In the genomic region with DNA sequence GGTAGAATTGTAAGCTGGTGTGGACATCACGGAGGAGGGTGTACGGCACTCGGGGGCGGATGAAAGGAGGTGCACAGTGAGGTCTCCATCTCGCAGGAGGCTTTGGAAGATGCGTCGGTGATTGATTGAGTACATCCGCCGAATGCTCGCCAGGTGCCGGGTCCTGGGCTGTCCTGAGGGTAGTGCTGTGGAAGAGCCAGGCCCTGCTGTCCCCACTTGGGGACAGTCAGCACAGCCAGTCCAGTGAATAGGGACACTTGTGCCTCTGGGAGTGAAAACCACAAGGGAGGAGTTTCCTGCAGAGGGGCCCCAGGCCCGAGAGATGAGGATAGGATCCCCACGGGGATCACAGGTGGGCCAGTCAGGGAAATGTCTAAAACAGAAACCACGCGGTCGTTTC, we compare ENCODE assay signal across 21 cellular contexts. TPM values are rescaled to one million over a fixed set of nuclear protein-coding genes. Genes with fewer than 3 reads are reported as not detected.
DNase-seq lines count a peak whose midpoint lies in the region; ATAC-seq and TF ChIP-seq lines count a peak whose summit lies in the region.
"Had no signal": no experiment of that assay in that cellular context is flagged by ENCODE, and none has a peak within 500 bp of the region (broad histone marks: within the 10 kb centered on the region; RNA-seq: fewer than 3 reads in every experiment).

No MANE protein-coding gene starts in this region.

- no peak overlapping the region for H2AFZ ChIP-seq in OCI-LY7 (ENCODE audit: low read length)

- CTCF ChIA-PET in OCI-LY7 (lab: Charles Lee; ENCODE audit: unreplicated experiment), result interaction anchor here (0.5 kb wide), 1 partner anchor 30 kb away, joined by 3 read pairs; no protein-coding TSS in a partner anchor

- H3K9ac ChIP-seq in BLaER1, result peak overlapping the region; percentile 54

- H4K20me1 ChIP-seq in BLaER1 (no peaks in the 10 kb centered on the region), OCI-LY7 (ENCODE audit: insufficient read depth, low read length) (no peaks in the 10 kb centered on the region)

- BruUV-seq in OCI-LY7 (replicated peaks; lab: Mats Ljungman, UMichigan), result no TSS peak

- no peaks in the 10 kb centered on the region for H3K36me3 ChIP-seq in BLaER1
- no peaks in the 10 kb centered on the region for H3K36me3 ChIP-seq in OCI-LY7 (ENCODE audit: insufficient read depth, low read length)
- peaks cover 4% of the 10 kb centered on the region for H3K36me3 ChIP-seq in left ventricle myocardium inferior
- H3K36me3 ChIP-seq in psoas muscle (ENCODE audit: insufficient read depth in 1 of 2, low read depth in 1 of 2), result no peaks in the 10 kb centered on the region

- H3K27me3 ChIP-seq in BLaER1 (no peaks in the 10 kb centered on the region), left ventricle myocardium inferior (ENCODE audit: low read depth) (no peaks in the 10 kb centered on the region), psoas muscle (ENCODE audit: insufficient read depth in 3 of 3, low read length in 2 of 3) (no peaks in the 10 kb centered on the region)

- ATAC-seq in psoas muscle (peak; percentile 7 to 29 (median 13)), HG03139 (IDR thresholded peaks at IDR 0.05; ENCODE audit: unreplicated experiment) (no peak)
- ATAC-seq: PC-3 had no signal

- no peaks in the 10 kb centered on the region for H3K9me3 ChIP-seq in BLaER1
- no peaks in the 10 kb centered on the region for H3K9me3 ChIP-seq in OCI-LY7 (ENCODE audit: low read length)
- H3K9me3 ChIP-seq in left ventricle myocardium inferior (replicated peaks), result no peaks in the 10 kb centered on the region
- H3K9me3 ChIP-seq in psoas muscle, result no peaks in the 10 kb centered on the region
- H3K9me3 ChIP-seq: Caco-2 had no signal

- intact Hi-C loops in OCI-LY7 (cut with micrococcal nuclease; ENCODE audit: unreplicated experiment) (no loop called here), left ventricle myocardium inferior (cut with micrococcal nuclease) (no loop called here), psoas muscle (cut with DNase I) (loop anchor here in 1 of 2 donors (10.0 kb wide), 1 partner anchor 230 kb away; no protein-coding TSS in a partner anchor)

- DNase-seq in OCI-LY7 (ENCODE audit: low spot score) (no peak), left ventricle myocardium inferior (no peak), psoas muscle (peak in 1 of 2 donors; percentile 36), iPS-NIHi7 (ENCODE audit: extremely low spot score) (no peak)
- no peak for DNase-seq in activated CD4-positive, alpha-beta T cell treated with anti-CD3 and anti-CD28 coated beads, Interleukin-2, amount 50 U/mL, for 4 hours
- DNase-seq: ACHN; AML-193; Caco-2; CD4-positive, CD25-positive, alpha-beta regulatory T cell; DMS153; IMR-90; Karpas-422; NCI-H1105 treated with DMSO at 0.1 percent for 48 hours; NCI-H187; NCI-H446; PC-3 had no signal

- H3K4me3 ChIP-seq in BLaER1, result peak overlapping the region; percentile 10; the same call in 1 of the 2 replicates
- H3K4me3 ChIP-seq in OCI-LY7 (ENCODE audit: low read depth, low read length, poor library complexity, severe bottlenecking), result no peak overlapping the region
- no peak overlapping the region for H3K4me3 ChIP-seq in left ventricle myocardium inferior
- H3K4me3 ChIP-seq in psoas muscle, result no peak overlapping the region

- H3K9me2 ChIP-seq in OCI-LY7 (ENCODE audit: insufficient read depth, low read length), result no peaks in the 10 kb centered on the region

- H3K4me1 ChIP-seq in BLaER1, result peaks cover 44% of the 10 kb centered on the region
- H3K4me1 ChIP-seq in OCI-LY7 (ENCODE audit: insufficient read depth, low read length, poor library complexity, severe bottlenecking), result peaks cover 33% of the 10 kb centered on the region
- H3K4me1 ChIP-seq in left ventricle myocardium inferior, result peaks cover 57% of the 10 kb centered on the region
- H3K4me1 ChIP-seq in psoas muscle, result peaks cover 27% of the 10 kb centered on the region
- H3K4me1 ChIP-seq: Caco-2 had no signal

- TF ChIP-seq CTCF in OCI-LY7 (conservative IDR thresholded peaks at IDR 0.05; ENCODE audit: low read length) (no peak), left ventricle myocardium inferior (IDR thresholded peaks at IDR 0.05; ENCODE audit: borderline replicate concordance) (no peak), psoas muscle (IDR thresholded peaks at IDR 0.05) (no peak)

- H3K79me2 ChIP-seq in OCI-LY7 (ENCODE audit: insufficient read depth, low read depth, low read length), result no peaks in the 10 kb centered on the region

- H3K27ac ChIP-seq in BLaER1, result peak overlapping the region; percentile 70
- no peak overlapping the region for H3K27ac ChIP-seq in OCI-LY7 (ENCODE audit: low read depth, low read length, poor library complexity, severe bottlenecking)
- H3K27ac ChIP-seq in left ventricle myocardium inferior (replicated peaks), result peak overlapping the region; percentile 92
- H3K27ac ChIP-seq in psoas muscle, result peak overlapping the region; percentile 72
- H3K27ac ChIP-seq: RWPE1 had no signal

- H3K4me2 ChIP-seq in BLaER1, result peak overlapping the region; percentile 86
- peak overlapping the region; percentile 60 for H3K4me2 ChIP-seq in OCI-LY7 (ENCODE audit: low read length)

- POLR2A ChIA-PET in OCI-LY7 (lab: Charles Lee), result interaction anchor here (1.2 kb wide), 1 partner anchor 17 kb away, joined by 5 read pairs; no protein-coding TSS in a partner anchor

- 73 to 90% (median 77%) methylated on average over 16 of the region's 16 CpGs for WGBS in psoas muscle, 3 donors

RNA-seq across cellular contexts. Expression of a gene that starts 28.1 kb away (rescaled TPM):
- total RNA-seq in OCI-LY7 (2014; rRNA removed; shearing (Covaris generic)), result not detected in 2 replicates
- total RNA-seq in OCI-LY7 (2022), result not detected in 2 replicates
- total RNA-seq in left ventricle myocardium inferior, result 73.5 TPM
- 1 to 10 TPM in 3 of 4 donors, under 1 TPM in 1; 0.91 to 7.8 (median 3.2) TPM for total RNA-seq in psoas muscle
- 1 to 10 TPM; 1.4 to 5.6 (median 1.9) TPM for polyA plus RNA-seq in psoas muscle
- total RNA-seq: Caco-2 had no signal
- polyA plus RNA-seq: CD4-positive, CD25-positive, alpha-beta regulatory T cell had no signal

RNA-seq across cellular contexts. Expression of a gene that starts 51.2 kb away (rescaled TPM):
- total RNA-seq in OCI-LY7 (2014; rRNA removed; shearing (Covaris generic)), result not detected in 2 replicates
- not detected in 2 replicates for total RNA-seq in OCI-LY7 (2022)
- not detected for total RNA-seq in left ventricle myocardium inferior
- total RNA-seq in psoas muscle, result not detected
- not detected for polyA plus RNA-seq in psoas muscle
- total RNA-seq: Caco-2; CD4-positive, CD25-positive, alpha-beta regulatory T cell; H4; IMR-90; PC-3; SK-MEL-5 had no signal
- polyA plus RNA-seq: CD4-positive, CD25-positive, alpha-beta regulatory T cell; IMR-90 had no signal
